ENCODE assay signal across 15 cellular contexts in genomic region chr1:40423264-40423642, GRCh38. TPM values are rescaled to one million over a fixed set of nuclear protein-coding genes. Genes with fewer than 3 reads are reported as not detected.
DNase-seq lines count a peak whose midpoint lies in the region; ATAC-seq and TF ChIP-seq lines count a peak whose summit lies in the region.
"Had no signal": no experiment of that assay in that cellular context is flagged by ENCODE, and none has a peak within 500 bp of the region (broad histone marks: within the 10 kb centered on the region; RNA-seq: fewer than 3 reads in every experiment).

No MANE protein-coding gene starts in this region.

- peak; percentile 49 for TF ChIP-seq POLR2A in right lobe of liver (IDR thresholded peaks at IDR 0.05)
- TF ChIP-seq POLR2A in sigmoid colon (IDR thresholded peaks at IDR 0.05): no peak

- H3K27ac ChIP-seq in right lobe of liver (peak overlapping the region in 1 of 3 donors; percentile 68), thymus (ENCODE audit: low read depth) (peak overlapping the region; percentile 5), sigmoid colon (no peak overlapping the region)
- H3K27ac ChIP-seq: epithelial cell of prostate, gastroesophageal sphincter had no signal

- DNase-seq in activated naive CD4-positive, alpha-beta T cell treated with Interleukin-2 at 50 U/mL for 16 hours: no peak
- peak; percentile 86 for DNase-seq in SIG-M5 treated with dmso at 0.1 percent for 504 hours (lab: John Stamatoyannopoulos, UW; ENCODE audit: unreplicated experiment)
- DNase-seq in right lobe of liver: no peak
- no peak for DNase-seq in sigmoid colon
- no peak for DNase-seq in globus pallidus (ENCODE audit: low spot score)
- DNase-seq in central memory CD4-positive, alpha-beta T cell: no peak
- DNase-seq: mesendoderm; NCI-H1048; nucleus accumbens; stimulated activated CD4-positive, alpha-beta T cell treated with anti-CD3 and anti-CD28 coated beads, Interleukin-4, amount 100 ng/mL, for 24 hours had no signal

- H3K36me3 Mint-ChIP-seq in activated naive CD4-positive, alpha-beta T cell treated with anti-CD3 and anti-CD28 coated beads, Interleukin-2, amount 50 U/mL, for 24 hours: peaks cover 40% of the 10 kb centered on the region

- intact Hi-C loops in right lobe of liver (cut with DNase I) (no loop called here), sigmoid colon (cut with DNase I) (no loop called here)

- H3K9me3 ChIP-seq in right lobe of liver (no peaks in the 10 kb centered on the region), thymus (ENCODE audit: control insufficient read depth) (no peaks in the 10 kb centered on the region), sigmoid colon (no peaks in the 10 kb centered on the region)
- H3K9me3 ChIP-seq: gastroesophageal sphincter had no signal

- H3K4me3 Mint-ChIP-seq in activated naive CD4-positive, alpha-beta T cell treated with anti-CD3 and anti-CD28 coated beads, Interleukin-2, amount 50 U/mL, for 24 hours: no peak overlapping the region

- no peak for TF ChIP-seq CTCF in right lobe of liver (IDR thresholded peaks at IDR 0.05)
- TF ChIP-seq CTCF in sigmoid colon (IDR thresholded peaks at IDR 0.05): no peak

- H3K9me3 Mint-ChIP-seq in activated naive CD4-positive, alpha-beta T cell treated with anti-CD3 and anti-CD28 coated beads, Interleukin-2, amount 50 U/mL, for 24 hours: no peaks in the 10 kb centered on the region

- no peak for TF ChIP-seq EP300 in sigmoid colon (IDR thresholded peaks at IDR 0.05)

- 69% methylated on average over 4 of the region's 4 CpGs for WGBS in right lobe of liver (ENCODE audit: insufficient coverage, low coverage, low lambda C conversion rate, missing lambda C conversion rate)
- 97% methylated on average over 4 of the region's 4 CpGs for WGBS in thymus
- WGBS in sigmoid colon, 2 donors: 86 to 90% methylated on average over 4 of the region's 4 CpGs

- H3K27me3 ChIP-seq in right lobe of liver (no peaks in the 10 kb centered on the region), thymus (ENCODE audit: control insufficient read depth, insufficient read depth) (no peaks in the 10 kb centered on the region), sigmoid colon (no peaks in the 10 kb centered on the region)
- H3K27me3 ChIP-seq: gastroesophageal sphincter had no signal

- ATAC-seq in right lobe of liver: peak in 2 of 4 donors; percentile 3 to 4
- ATAC-seq: gastroesophageal sphincter had no signal

- peaks cover 9% of the 10 kb centered on the region for H3K4me1 Mint-ChIP-seq in activated naive CD4-positive, alpha-beta T cell treated with anti-CD3 and anti-CD28 coated beads, Interleukin-2, amount 50 U/mL, for 24 hours

- H3K36me3 ChIP-seq in right lobe of liver (peaks cover 0 to 12% (median 3%) of the 10 kb centered on the region in 4 donors), thymus (ENCODE audit: control insufficient read depth, insufficient read depth) (peaks cover 33% of the 10 kb centered on the region), sigmoid colon (peaks cover 0 to 14% (median 0%) of the 10 kb centered on the region in 4 donors)

- H3K27ac Mint-ChIP-seq in activated naive CD4-positive, alpha-beta T cell treated with anti-CD3 and anti-CD28 coated beads, Interleukin-2, amount 50 U/mL, for 24 hours: peak overlapping the region; percentile 30

- no peaks in the 10 kb centered on the region for H3K27me3 Mint-ChIP-seq in activated naive CD4-positive, alpha-beta T cell treated with anti-CD3 and anti-CD28 coated beads, Interleukin-2, amount 50 U/mL, for 24 hours

- H3K4me1 ChIP-seq in right lobe of liver (peaks cover 0 to 28% (median 8%) of the 10 kb centered on the region in 4 donors), thymus (ENCODE audit: control insufficient read depth, insufficient read depth, low read length) (no peaks in the 10 kb centered on the region), sigmoid colon (no peaks in the 10 kb centered on the region)
- H3K4me1 ChIP-seq: gastroesophageal sphincter had no signal

- no peak overlapping the region for H3K4me3 ChIP-seq in right lobe of liver
- no peak overlapping the region for H3K4me3 ChIP-seq in thymus (ENCODE audit: low read length)
- no peak overlapping the region for H3K4me3 ChIP-seq in sigmoid colon
- H3K4me3 ChIP-seq: coronary artery, gastroesophageal sphincter had no signal

RNA-seq across cellular contexts. Expression of gene ZFP69B, which starts 27.0 kb away (rescaled TPM):
- total RNA-seq in right lobe of liver (1 to 10 TPM in 3 of 6 experiments, under 1 TPM in 3; 0.14 to 1.5 (median 0.87) TPM), sigmoid colon (under 1 TPM; 0.14 to 0.99 (median 0.63) TPM)
- polyA plus RNA-seq in thymus (1.4 TPM), sigmoid colon (1 to 10 TPM in 2 of 3 donors, not detected in 1; 1.2 to 1.8 TPM)

RNA-seq across cellular contexts. Expression of gene SMAP2, which starts 49.7 kb away (rescaled TPM):
- total RNA-seq in right lobe of liver (10 to 100 TPM; 23.7 to 41.5 (median 36.2) TPM), sigmoid colon (10 to 100 TPM; 20.5 to 28.5 (median 25.5) TPM)
- polyA plus RNA-seq in thymus (251 TPM), sigmoid colon (100 to 1,000 TPM in 1 of 3 donors, 10 to 100 TPM in 2; 22.8 to 113 (median 24.3) TPM)

RNA-seq across cellular contexts. Expression of gene ZFP69, which starts 53.8 kb away (rescaled TPM):
- 1 to 10 TPM in 5 of 6 experiments, under 1 TPM in 1; 0.88 to 2.2 (median 1.5) TPM for total RNA-seq in right lobe of liver
- 9.5 TPM for polyA plus RNA-seq in thymus
- total RNA-seq in sigmoid colon: 1 to 10 TPM; 2.3 to 7.2 (median 3.7) TPM
- polyA plus RNA-seq in sigmoid colon: 1 to 10 TPM in 2 of 3 donors, under 1 TPM in 1; 0.92 to 2.5 (median 1.8) TPM
